1 cellular context compared by ENCODE assay signal in genomic region chr6:33392979-33393378, GRCh38.
TF ChIP-seq lines count a peak whose summit lies in the region.

No MANE protein-coding gene starts in this region.

TF ChIP-seq in IMR-90, 13 proteins besides CTCF, POLR2A, EP300 and RAD21:
- TF ChIP-seq RFX5 (IDR thresholded peaks at IDR 0.05; ENCODE audit: low read depth, low read length): no peak
- TF ChIP-seq MAZ (IDR thresholded peaks at IDR 0.05; ENCODE audit: borderline replicate concordance, low read depth, low read length): no peak
